Comparison of ENCODE assay signal across 2 cellular contexts in the genomic region with DNA sequence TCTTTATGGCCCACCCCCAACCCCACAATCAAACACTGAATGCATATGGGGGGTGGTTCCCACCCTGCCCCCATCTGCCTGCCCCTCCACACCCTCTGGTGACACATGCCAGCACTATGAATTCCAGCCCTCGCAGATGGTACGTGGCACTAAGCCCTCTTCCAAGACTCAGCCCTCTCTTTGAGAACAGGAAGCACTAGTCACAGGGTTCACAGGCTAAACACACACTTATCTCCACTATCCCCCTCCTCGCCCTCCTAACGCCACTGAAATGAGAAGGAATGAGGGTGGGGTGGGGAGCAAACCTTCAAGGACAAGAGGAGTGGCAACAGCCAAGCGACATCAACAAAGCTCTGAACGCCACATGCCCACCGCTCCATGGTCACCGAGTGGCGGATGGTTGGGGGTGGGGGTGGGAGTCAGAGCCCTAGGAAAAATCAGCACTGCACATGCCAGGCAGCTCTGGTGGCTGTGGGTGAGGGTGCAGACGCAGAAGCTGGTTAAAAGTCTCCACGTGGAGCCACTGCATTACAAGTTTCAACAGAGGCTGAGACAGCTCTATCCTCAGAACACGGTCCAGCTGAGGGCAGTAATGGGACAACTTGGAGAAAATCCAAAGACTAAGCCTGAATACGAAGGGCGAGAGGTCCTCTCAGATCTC.
TF ChIP-seq lines count a peak whose summit lies in the region.

No MANE protein-coding gene starts in this region.

TF ChIP-seq in liver, 16 proteins besides CTCF, POLR2A, EP300 and RAD21:
- TF ChIP-seq NR2F2 (IDR thresholded peaks at IDR 0.05) (peak; percentile 21), RXRA (IDR thresholded peaks at IDR 0.05) (no peak), HNF4A (conservative IDR thresholded peaks at IDR 0.05) (no peak), TAF1 (conservative IDR thresholded peaks at IDR 0.05) (no peak)
- TF ChIP-seq, protein P1, sequence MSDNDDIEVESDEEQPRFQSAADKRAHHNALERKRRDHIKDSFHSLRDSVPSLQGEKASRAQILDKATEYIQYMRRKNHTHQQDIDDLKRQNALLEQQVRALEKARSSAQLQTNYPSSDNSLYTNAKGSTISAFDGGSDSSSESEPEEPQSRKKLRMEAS (IDR thresholded peaks at IDR 0.05) = no peak

TF ChIP-seq in HepG2, 621 proteins besides CTCF, POLR2A, EP300 and RAD21:
- TF ChIP-seq ATF6 (CRISPR knock-in tag; conservative IDR thresholded peaks at IDR 0.05) (no peak), BORCS8-MEF2B (CRISPR knock-in tag; IDR thresholded peaks at IDR 0.05) (no peak), DMAP1 (CRISPR knock-in tag; IDR thresholded peaks at IDR 0.05) (no peak), ZNF296 (CRISPR knock-in tag; conservative IDR thresholded peaks at IDR 0.05) (no peak), ZC3H13 (CRISPR knock-in tag; IDR thresholded peaks at IDR 0.05) (no peak), AFF4 (CRISPR knock-in tag; IDR thresholded peaks at IDR 0.05) (no peak), HBP1 (CRISPR knock-in tag; IDR thresholded peaks at IDR 0.05; ENCODE audit: low read depth) (no peak), ZNF510 (CRISPR knock-in tag; IDR thresholded peaks at IDR 0.05; ENCODE audit: low read depth) (no peak), JUND (CRISPR knock-in tag; IDR thresholded peaks at IDR 0.05) (no peak), CCDC6 (CRISPR knock-in tag; IDR thresholded peaks at IDR 0.05) (no peak), SIX4 (CRISPR knock-in tag; IDR thresholded peaks at IDR 0.05) (no peak), MXI1 (IDR thresholded peaks at IDR 0.05; ENCODE audit: borderline replicate concordance, low read depth, low read length) (no peak), MAFG (CRISPR knock-in tag; IDR thresholded peaks at IDR 0.05) (no peak), NFRKB (IDR thresholded peaks at IDR 0.05) (no peak), RBM39 (IDR thresholded peaks at IDR 0.05; ENCODE audit: low read depth, low read length, poor library complexity, severe bottlenecking) (no peak), ZNF251 (CRISPR knock-in tag; IDR thresholded peaks at IDR 0.05) (no peak), FOSL2 (CRISPR knock-in tag; IDR thresholded peaks at IDR 0.05) (no peak), STAT5B (CRISPR knock-in tag; IDR thresholded peaks at IDR 0.05) (no peak), ZNF432 (CRISPR knock-in tag; IDR thresholded peaks at IDR 0.05; ENCODE audit: borderline replicate concordance) (no peak)
